ENCODE assay signal across 8 cellular contexts in the genomic region with DNA sequence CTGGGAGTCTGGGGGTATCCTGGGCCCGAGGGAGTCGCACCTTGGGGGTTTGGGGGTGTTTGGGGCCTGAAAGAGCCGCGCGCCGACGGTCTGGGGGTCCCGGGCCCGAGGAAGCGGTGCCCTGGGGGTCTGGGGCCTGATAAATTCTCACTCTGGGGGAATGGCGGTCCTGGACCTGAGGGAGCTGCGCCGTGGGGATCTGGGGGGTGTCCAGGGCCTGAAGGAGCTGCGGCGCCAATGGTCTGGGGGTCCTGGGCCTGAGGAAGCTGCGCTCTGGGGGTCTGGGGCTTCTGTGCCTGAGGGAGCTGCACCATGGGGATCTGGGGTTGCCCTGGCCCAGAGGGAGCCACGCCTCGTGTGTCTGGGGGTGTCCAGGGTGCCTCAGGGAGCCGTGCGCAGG. TPM values are rescaled to one million over a fixed set of nuclear protein-coding genes. Genes with fewer than 3 reads are reported as not detected.
DNase-seq lines count a peak whose midpoint lies in the region; ATAC-seq and TF ChIP-seq lines count a peak whose summit lies in the region.

No MANE protein-coding gene starts in this region.

- peak overlapping the region; percentile 84 for H3K4me2 ChIP-seq in PC-9

- BruUV-seq in PC-9 (replicated peaks; lab: Mats Ljungman, UMichigan) = no TSS peak

- H3K9me3 ChIP-seq in CD8-positive, alpha-beta T cell (ENCODE audit: low read length) = no peaks in the 10 kb centered on the region
- H3K9me3 ChIP-seq in PC-9 (ENCODE audit: insufficient read depth, low read depth) (no peaks in the 10 kb centered on the region), ovary (no peaks in the 10 kb centered on the region)

- POLR2A ChIA-PET in CD8-positive, alpha-beta T cell (lab: Charles Lee) = no interaction called here
- POLR2A ChIA-PET in PC-9 (lab: Charles Lee; ENCODE audit: unreplicated experiment) = interaction anchor here (0.5 kb wide), 1 partner anchor 68 kb away, joined by 3 read pairs; no protein-coding TSS in a partner anchor

- H3K4me1 Mint-ChIP-seq in CD8-positive, alpha-beta T cell (ENCODE audit: low read depth) = peaks cover 22% of the 10 kb centered on the region

- peaks cover 11% of the 10 kb centered on the region for H3K79me2 ChIP-seq in PC-9 (ENCODE audit: low read depth)

- no peak for DNase-seq in CD8-positive, alpha-beta T cell
- DNase-seq in PC-9 (no peak), epithelial cell of proximal tubule (ENCODE audit: low read depth) (no peak), ovary (no peak), RPMI8226 (no peak), NCI-H524 treated with DMSO at 0.1 percent for 48 hours (lab: John Stamatoyannopoulos, UW) (no peak), HuH-7 (ENCODE audit: low spot score) (no peak)

- H3K27me3 ChIP-seq in CD8-positive, alpha-beta T cell (ENCODE audit: insufficient read depth, low read length) = no peaks in the 10 kb centered on the region
- no peaks in the 10 kb centered on the region for H3K27me3 ChIP-seq in PC-9 (ENCODE audit: insufficient read depth, low read depth)
- H3K27me3 ChIP-seq in ovary = no peaks in the 10 kb centered on the region

- peak overlapping the region; percentile 58 for H3K4me3 ChIP-seq in CD8-positive, alpha-beta T cell (ENCODE audit: low read depth, low read length)
- H3K4me3 ChIP-seq in PC-9 = peak overlapping the region; percentile 64
- peak overlapping the region; percentile 81 for H3K4me3 ChIP-seq in epithelial cell of proximal tubule (ENCODE audit: low read depth, low read length)
- peak overlapping the region; percentile 99 for H3K4me3 ChIP-seq in ovary

- TF ChIP-seq CTCF in CD8-positive, alpha-beta T cell (IDR thresholded peaks at IDR 0.05) = no peak
- TF ChIP-seq CTCF in PC-9 (conservative IDR thresholded peaks at IDR 0.05) (no peak), epithelial cell of proximal tubule (conservative IDR thresholded peaks at IDR 0.05; ENCODE audit: low read depth, low read length) (no peak), ovary (IDR thresholded peaks at IDR 0.05) (no peak)

- no peak overlapping the region for H3K27ac Mint-ChIP-seq in CD8-positive, alpha-beta T cell

- WGBS in ovary, 3 donors = 5 to 6% (median 5%) methylated on average over 20 of the region's 20 CpGs

- TF ChIP-seq EP300 in ovary (IDR thresholded peaks at IDR 0.05) = no peak

- H3K4me3 Mint-ChIP-seq in CD8-positive, alpha-beta T cell = peak overlapping the region; percentile 73

- H3K36me3 Mint-ChIP-seq in CD8-positive, alpha-beta T cell = peaks cover 14% of the 10 kb centered on the region

- H4K20me1 ChIP-seq in PC-9 (ENCODE audit: insufficient read depth) = no peaks in the 10 kb centered on the region

- H3K4me1 ChIP-seq in CD8-positive, alpha-beta T cell (ENCODE audit: insufficient read depth, low read length) = peaks cover 20% of the 10 kb centered on the region
- H3K4me1 ChIP-seq in PC-9 (replicated peaks; ENCODE audit: insufficient read depth) = peaks cover 6% of the 10 kb centered on the region; the same call in 1 of the 2 replicates
- peaks cover 18% of the 10 kb centered on the region for H3K4me1 ChIP-seq in ovary (ENCODE audit: insufficient read depth)

- ATAC-seq in CD8-positive, alpha-beta T cell = no peak
- ATAC-seq in HG03354 (IDR thresholded peaks at IDR 0.05; ENCODE audit: poor library complexity, severe bottlenecking, unreplicated experiment) = no peak

- no peak overlapping the region for H3K27ac ChIP-seq in CD8-positive, alpha-beta T cell (ENCODE audit: low read depth, low read length)
- no peak overlapping the region for H3K27ac ChIP-seq in PC-9
- peak overlapping the region in 1 of 2 donors; percentile 59 for H3K27ac ChIP-seq in ovary

- TF ChIP-seq POLR2A in ovary (IDR thresholded peaks at IDR 0.05) = no peak

- no peaks in the 10 kb centered on the region for H3K36me3 ChIP-seq in CD8-positive, alpha-beta T cell (ENCODE audit: insufficient read depth, low read length)
- H3K36me3 ChIP-seq in PC-9 (ENCODE audit: low read depth) (no peaks in the 10 kb centered on the region), ovary (no peaks in the 10 kb centered on the region)

- H3K27me3 Mint-ChIP-seq in CD8-positive, alpha-beta T cell (ENCODE audit: low read depth) = no peaks in the 10 kb centered on the region

- H3K9me2 ChIP-seq in PC-9 (ENCODE audit: insufficient read depth) = no peaks in the 10 kb centered on the region

- H2AFZ ChIP-seq in PC-9 = no peak overlapping the region

- H3K9me3 Mint-ChIP-seq in CD8-positive, alpha-beta T cell = no peaks in the 10 kb centered on the region

- peaks cover 11% of the 10 kb centered on the region for H3F3A ChIP-seq in PC-9 (ENCODE audit: insufficient read depth, low read depth)

- intact Hi-C loops in CD8-positive, alpha-beta T cell (cut with DNase I, micrococcal nuclease) = loop anchor here (2.0 to 5.0 kb wide), 6 partner anchors 146 to 711 kb away; a partner anchor contains a TSS
- intact Hi-C loops in PC-9 (cut with micrococcal nuclease; ENCODE audit: unreplicated experiment) (no loop called here), ovary (cut with DNase I) (no loop called here)

- CTCF ChIA-PET in CD8-positive, alpha-beta T cell (lab: Charles Lee) = no interaction called here
- CTCF ChIA-PET in PC-9 (lab: Charles Lee) = interaction anchor here (0.6 kb wide), 1 partner anchor 49 kb away, joined by 7 read pairs; no protein-coding TSS in a partner anchor

RNA-seq across cellular contexts. Expression of a gene that starts 0.9 kb away (rescaled TPM):
- 10 to 100 TPM; 11.7 to 13.9 TPM for total RNA-seq in CD8-positive, alpha-beta T cell
- 50.8 and 60.2 TPM in 2 replicates for total RNA-seq in PC-9 (2021)
- 91.8 and 93.8 TPM in 2 replicates for total RNA-seq in epithelial cell of proximal tubule
- total RNA-seq in ovary = 10 to 100 TPM; 36.2 to 77.2 (median 64.4) TPM
- polyA plus RNA-seq in ovary = 10 to 100 TPM; 28.5 to 63.0 TPM

RNA-seq across cellular contexts. Expression of a gene that starts 15.4 kb away (rescaled TPM):
- total RNA-seq in CD8-positive, alpha-beta T cell = 10 to 100 TPM; 61.5 to 62.6 TPM
- total RNA-seq in PC-9 (2021) (79.4 and 94.7 TPM in 2 replicates), epithelial cell of proximal tubule (40.9 and 62.4 TPM in 2 replicates), ovary (100 to 1,000 TPM in 6 of 7 donors, 10 to 100 TPM in 1; 66.9 to 170 (median 133) TPM)
- polyA plus RNA-seq in ovary = 100 to 1,000 TPM in 1 of 2 donors, 10 to 100 TPM in 1; 19.3 to 140 TPM

RNA-seq across cellular contexts. Expression of a gene that starts 45.3 kb away (rescaled TPM):
- under 1 TPM; 0.06 to 0.14 TPM for total RNA-seq in CD8-positive, alpha-beta T cell
- total RNA-seq in PC-9 (2021) (1.6 and 1.8 TPM in 2 replicates), epithelial cell of proximal tubule (not detected in 2 replicates), ovary (10 to 100 TPM in 5 of 7 donors, 1 to 10 TPM in 2; 3.7 to 55.1 (median 23.6) TPM)
- polyA plus RNA-seq in ovary = 1 to 10 TPM; 1.6 to 9.6 TPM

Comparison
In these comparisons a context has a peak if more than half of its experiments do, and no peak if none do; other contexts are left out.
1. intact Hi-C loops: an anchor here in CD8-positive, alpha-beta T cell (2.0 to 5.0 kb wide); none called in PC-9 and ovary.